Comparison of ENCODE assay signal across 22 cellular contexts in genomic region chr10:129047001-129047400, GRCh38.
A peak's percentile ranks its signal among the peaks of the same experiment; 100 is the strongest.
DNase-seq lines count a peak whose midpoint lies in the region; ATAC-seq, FAIRE-seq and TF ChIP-seq lines count a peak whose summit lies in the region.
"Had no signal": no experiment of that assay in that cellular context is flagged by ENCODE, and none has a peak within 500 bp of the region (broad histone marks: within the 10 kb centered on the region; RNA-seq: fewer than 3 reads in every experiment).

No MANE protein-coding gene starts in this region.

- no peak overlapping the region for H2BK15ac ChIP-seq in IMR-90 (ENCODE audit: low read depth, low read length)

- no peak for TF ChIP-seq RAD21 in IMR-90 (IDR thresholded peaks at IDR 0.05; ENCODE audit: low read length)

- H3K36me3 ChIP-seq in IMR-90 (ENCODE audit: control insufficient read depth, insufficient read depth, low read length): no peaks in the 10 kb centered on the region
- H3K36me3 ChIP-seq in endothelial cell of umbilical vein (ENCODE audit: control insufficient read depth in 2 of 2, extremely low read depth in 1 of 2, insufficient read depth in 2 of 2, low read length in 2 of 2): no peaks in the 10 kb centered on the region
- no peaks in the 10 kb centered on the region for H3K36me3 ChIP-seq in thoracic aorta

- intact Hi-C loops in IMR-90 (cut with micrococcal nuclease): no loop called here
- intact Hi-C loops in endothelial cell of umbilical vein (cut with micrococcal nuclease): loop anchor here (2.0 kb wide), 1 partner anchor 50 kb away; no protein-coding TSS in a partner anchor

- no peak overlapping the region for H2BK5ac ChIP-seq in IMR-90 (ENCODE audit: low read depth, low read length, poor library complexity, severe bottlenecking)

- in situ Hi-C loops in IMR-90 (cut with MboI; ENCODE audit: low sequenced_read_pairs): no loop called here

- H3K23ac ChIP-seq in IMR-90 (ENCODE audit: low read depth, low read length): no peak overlapping the region

- FAIRE-seq in endothelial cell of umbilical vein (lab: Jason Lieb, UNC): no peak
- FAIRE-seq: A549, GM12892 had no signal

- peaks cover 32% of the 10 kb centered on the region for H3K4me1 Mint-ChIP-seq in nephron

- TF ChIP-seq CTCF in IMR-90 (conservative IDR thresholded peaks at IDR 0.05; ENCODE audit: low read depth, low read length): no peak
- TF ChIP-seq CTCF in endothelial cell of umbilical vein (IDR thresholded peaks at IDR 0.05; ENCODE audit: extremely low read depth in 1 of 2, insufficient read depth in 1 of 2, low read depth in 1 of 2, low read length in 2 of 2): no peak
- TF ChIP-seq CTCF in nephron (IDR thresholded peaks at IDR 0.05; ENCODE audit: unreplicated experiment in 3 of 3): no peak
- TF ChIP-seq CTCF in thoracic aorta (IDR thresholded peaks at IDR 0.05): no peak
- TF ChIP-seq CTCF in GM10248 (IDR thresholded peaks at IDR 0.05; ENCODE audit: control extremely low read depth, extremely low read depth, low read depth, missing control alignments): no peak

- no peak overlapping the region for H3K14ac ChIP-seq in IMR-90 (replicated peaks; ENCODE audit: low read depth, low read length)

- no peaks in the 10 kb centered on the region for H3K27me3 ChIP-seq in IMR-90 (ENCODE audit: control insufficient read depth, insufficient read depth, low read length)
- H3K27me3 ChIP-seq in endothelial cell of umbilical vein (ENCODE audit: control insufficient read depth in 2 of 2, insufficient read depth in 2 of 2, low read length in 2 of 2): no peaks in the 10 kb centered on the region
- H3K27me3 ChIP-seq in thoracic aorta (replicated peaks; ENCODE audit: insufficient read depth): no peaks in the 10 kb centered on the region

- TF ChIP-seq POLR2A in IMR-90 (IDR thresholded peaks at IDR 0.05; ENCODE audit: low read depth, low read length) (no peak), endothelial cell of umbilical vein (IDR thresholded peaks at IDR 0.05; ENCODE audit: low read depth, low read length) (no peak)

- WGBS in IMR-90 (ENCODE audit: extremely low coverage in 2 of 2, insufficient read length in 1 of 2), 2 experiments: no CpG with 5 or more reads among the region's 4 CpGs

- H3K4me3 ChIP-seq in IMR-90 (ENCODE audit: insufficient read depth, low read depth, low read length) (no peak overlapping the region), endothelial cell of umbilical vein (replicated peaks in 1 of 3; ENCODE audit: insufficient read depth in 1 of 3, low read depth in 1 of 3, low read length in 3 of 3) (peak overlapping the region in 2 of 3 experiments; percentile 27 to 71), thoracic aorta (peak overlapping the region; percentile 35)
- H3K4me3 ChIP-seq: A549 had no signal

- 0 out of 4 replicates have a peak overlapping the region, but pooled peaks of 1 of the 2 experiments have one; percentile 75 for H4K8ac ChIP-seq in IMR-90 (ENCODE audit: low read depth in 2 of 2, low read length in 2 of 2)

- H4K20me1 ChIP-seq in IMR-90 (ENCODE audit: insufficient read depth, low read length) (no peaks in the 10 kb centered on the region), endothelial cell of umbilical vein (replicated peaks; ENCODE audit: control insufficient read depth, extremely low read depth, insufficient read depth, low read length) (no peaks in the 10 kb centered on the region)

- peaks cover 74% of the 10 kb centered on the region for H3K27me3 Mint-ChIP-seq in nephron (ENCODE audit: low read depth)

- dilution Hi-C loops in IMR-90 (cut with HindIII; ENCODE audit: low sequenced_read_pairs, unreplicated experiment) (no loop called here), endothelial cell of umbilical vein (cut with MboI; ENCODE audit: extremely low pct_ligation_motif_present, low sequenced_read_pairs) (no loop called here)

- no peak overlapping the region for H2AK5ac ChIP-seq in IMR-90 (ENCODE audit: low read depth, low read length)

- H4K91ac ChIP-seq in IMR-90 (ENCODE audit: insufficient read depth, low read depth, low read length): no peak overlapping the region

- CTCF ChIA-PET in IMR-90 (lab: Yijun Ruan, JAX) (no interaction called here), endothelial cell of umbilical vein (lab: Charles Lee) (interaction anchor here (1.0 kb wide), 1 partner anchor 12 kb away, joined by 6 read pairs; no protein-coding TSS in a partner anchor), GM10248 (lab: Yijun Ruan, JAX) (interaction anchor here (1.5 kb wide), 1 partner anchor 10 kb away, joined by 3 read pairs; no protein-coding TSS in a partner anchor)

- no peaks in the 10 kb centered on the region for H3K9me1 ChIP-seq in IMR-90 (ENCODE audit: insufficient read depth, low read length)
- no peaks in the 10 kb centered on the region for H3K9me1 ChIP-seq in endothelial cell of umbilical vein (replicated peaks; ENCODE audit: control insufficient read depth, extremely low read depth, insufficient read depth, low read length)

- no peaks in the 10 kb centered on the region for H3K36me3 Mint-ChIP-seq in nephron (ENCODE audit: low read depth)
- H3K36me3 Mint-ChIP-seq: CD4-positive, alpha-beta memory T cell had no signal

- no peak overlapping the region for H4K5ac ChIP-seq in IMR-90 (ENCODE audit: low read depth, low read length)

- H2AFZ ChIP-seq in IMR-90 (replicated peaks; ENCODE audit: low read length, poor library complexity): no peak overlapping the region
- H2AFZ ChIP-seq in endothelial cell of umbilical vein (ENCODE audit: low read depth, low read length): peak overlapping the region; percentile 69

- H2BK120ac ChIP-seq in IMR-90 (ENCODE audit: low read depth, low read length): no peak overlapping the region

- peak; percentile 8 for DNase-seq in IMR-90
- DNase-seq in endothelial cell of umbilical vein (ENCODE audit: low read depth, low spot score): peak; percentile 64
- DNase-seq in thoracic aorta (ENCODE audit: low spot score): no peak
- no peak for DNase-seq in GM10248 (ENCODE audit: extremely low spot score)
- DNase-seq: CD4-positive, alpha-beta memory T cell; DMS153; GOT3; HCEC 1CT; KG1; NCI-H1092 treated with DMSO at 0.1 percent for 48 hours; NCI-H146; NCI-H2029 treated with DMSO at 0.1 percent for 48 hours; NCI-H226; NCI-H510A treated with DMSO at 0.1 percent for 48 hours; NCI-H774 had no signal

- H2BK20ac ChIP-seq in IMR-90 (ENCODE audit: low read depth, low read length): no peak overlapping the region

- H3K27ac ChIP-seq in IMR-90 (ENCODE audit: insufficient read depth, low read length) (no peak overlapping the region; the same call in 1 of the 2 replicates), endothelial cell of umbilical vein (ENCODE audit: insufficient read depth, low read depth, low read length) (peak overlapping the region; percentile 100), thoracic aorta (no peak overlapping the region)
- H3K27ac ChIP-seq: A549, HL-60 had no signal

- H3K4ac ChIP-seq in IMR-90 (ENCODE audit: low read depth, low read length): no peak overlapping the region

- POLR2A ChIA-PET in IMR-90 (lab: Charles Lee; ENCODE audit: unreplicated experiment): no interaction called here
- POLR2A ChIA-PET in endothelial cell of umbilical vein (lab: Charles Lee): interaction anchor here (1.0 kb wide), 1 partner anchor 12 kb away, joined by 3 read pairs; no protein-coding TSS in a partner anchor
- POLR2A ChIA-PET in GM10248 (lab: Yijun Ruan, JAX): no interaction called here

- H3K27ac Mint-ChIP-seq in nephron: peak overlapping the region; percentile 33 to 89 (median 78)
- H3K27ac Mint-ChIP-seq: CD4-positive, alpha-beta memory T cell had no signal

- BruUV-seq in IMR-90 (replicated peaks; lab: Mats Ljungman, UMichigan) (no TSS peak), endothelial cell of umbilical vein (replicated peaks; lab: Mats Ljungman, UMichigan) (no TSS peak)

- H3K4me2 ChIP-seq in IMR-90 (ENCODE audit: low read depth, low read length) (no peak overlapping the region), endothelial cell of umbilical vein (ENCODE audit: insufficient read depth, low read length) (peak overlapping the region; percentile 99)
- H3K4me2 ChIP-seq: A549 had no signal

- no peaks in the 10 kb centered on the region for H3K79me2 ChIP-seq in endothelial cell of umbilical vein (ENCODE audit: control insufficient read depth, insufficient read depth, low read length)

- H2AK9ac ChIP-seq in IMR-90 (replicated peaks; ENCODE audit: low read depth, low read length, poor library complexity): no peak overlapping the region

- H3K56ac ChIP-seq in IMR-90 (ENCODE audit: extremely low read depth, insufficient read depth, low read length): no peak overlapping the region; the same call in 1 of the 2 replicates

- no peak overlapping the region for H3K18ac ChIP-seq in IMR-90 (ENCODE audit: low read depth, low read length)

- H3K9ac ChIP-seq in IMR-90 (ENCODE audit: low read depth, low read length): no peak overlapping the region
- peak overlapping the region; percentile 95 for H3K9ac ChIP-seq in endothelial cell of umbilical vein (replicated peaks; ENCODE audit: extremely low read depth, insufficient read depth, low read length)

- peak overlapping the region in 1 of 3 experiments; percentile 28 for H3K4me3 Mint-ChIP-seq in nephron
- H3K4me3 Mint-ChIP-seq: CD4-positive, alpha-beta memory T cell had no signal

- no peaks in the 10 kb centered on the region for H3K4me1 ChIP-seq in IMR-90 (ENCODE audit: control insufficient read depth, insufficient read depth, low read length)
- peaks cover 57% of the 10 kb centered on the region for H3K4me1 ChIP-seq in endothelial cell of umbilical vein (ENCODE audit: control insufficient read depth, extremely low read depth, insufficient read depth, low read length)
- peaks cover 11 to 15% of the 10 kb centered on the region in 2 donors for H3K4me1 ChIP-seq in thoracic aorta (ENCODE audit: control insufficient read depth in 1 of 2, low read depth in 2 of 2)
- H3K4me1 ChIP-seq: A549 had no signal

- H3K9me3 ChIP-seq in IMR-90 (ENCODE audit: control insufficient read depth, insufficient read depth, low read length) (peaks cover 11% of the 10 kb centered on the region), endothelial cell of umbilical vein (replicated peaks; ENCODE audit: control insufficient read depth, insufficient read depth, low read length) (no peaks in the 10 kb centered on the region), thoracic aorta (no peaks in the 10 kb centered on the region)
- H3K9me3 ChIP-seq: A549 had no signal

- H3K9me3 Mint-ChIP-seq in nephron: no peaks in the 10 kb centered on the region
- H3K9me3 Mint-ChIP-seq: CD4-positive, alpha-beta memory T cell had no signal

- no peaks in the 10 kb centered on the region for H3K79me1 ChIP-seq in IMR-90 (ENCODE audit: low read depth in 1 of 2, low read length in 2 of 2)

- ATAC-seq in IMR-90 (ENCODE audit: low read depth) (no peak), thoracic aorta (ENCODE audit: insufficient number of reproducible peaks, low FRiP score, low read depth) (no peak), GM21367 (IDR thresholded peaks at IDR 0.05; ENCODE audit: unreplicated experiment) (no peak), GM21526 (IDR thresholded peaks at IDR 0.05; ENCODE audit: low FRiP score, unreplicated experiment) (no peak)
- ATAC-seq: A549, Panc1 had no signal

TF ChIP-seq in IMR-90, 13 proteins besides CTCF, POLR2A, EP300 and RAD21 (continues in another document):
- no peak for TF ChIP-seq MAZ (IDR thresholded peaks at IDR 0.05; ENCODE audit: borderline replicate concordance, low read depth, low read length)
- TF ChIP-seq NFE2L2 (IDR thresholded peaks at IDR 0.05; ENCODE audit: low read depth, low read length): no peak

TF ChIP-seq in endothelial cell of umbilical vein, 7 proteins besides CTCF, POLR2A, EP300 and RAD21 (continues in another document):
- no peak for TF ChIP-seq POLR2AphosphoS5 (IDR thresholded peaks at IDR 0.05; ENCODE audit: insufficient read depth, low read depth, low read length)

Comparison
In these comparisons a context has a peak if more than half of its experiments do, and no peak if none do; other contexts are left out.
1. DNase-seq: peak in IMR-90 (single experiment) and endothelial cell of umbilical vein (single experiment); none in thoracic aorta (single experiment) and GM10248 (single experiment).